8 cellular contexts compared by ENCODE assay signal in genomic region chr15:70100495-70101331, GRCh38. TPM values are rescaled to one million over a fixed set of nuclear protein-coding genes. Genes with fewer than 3 reads are reported as not detected.
DNase-seq lines count a peak whose midpoint lies in the region; ATAC-seq and TF ChIP-seq lines count a peak whose summit lies in the region.

No MANE protein-coding gene starts in this region.

- H3K4me1 ChIP-seq in DOHH2 (ENCODE audit: control insufficient read depth, low read length) (peaks cover 55% of the 10 kb centered on the region), lower lobe of right lung (peaks cover 38% of the 10 kb centered on the region)

- peaks cover 8% of the 10 kb centered on the region for H3K36me3 ChIP-seq in DOHH2 (ENCODE audit: control insufficient read depth, low read length)
- H3K36me3 ChIP-seq in lower lobe of right lung: no peaks in the 10 kb centered on the region

- peak overlapping the region; percentile 82 for H3K4me2 ChIP-seq in DOHH2 (ENCODE audit: low read length)

- H3K4me3 Mint-ChIP-seq in WTC11: peak overlapping the region; percentile 91

- peaks cover 8% of the 10 kb centered on the region for H3F3A ChIP-seq in DOHH2 (ENCODE audit: control insufficient read depth, insufficient read depth)

- DNase-seq in NB4 (ENCODE audit: low read depth) (peak; percentile 85), WTC11 (ENCODE audit: low spot score) (peak; percentile 45), lower lobe of right lung (peak; percentile 72)
- DNase-seq in central memory CD4-positive, alpha-beta T cell: peak; percentile 73
- DNase-seq in stimulated activated CD8-positive, alpha-beta memory T cell treated with anti-CD3 and anti-CD28 coated beads, Interleukin-12 subunit alpha, Interleukin-12 subunit beta, amount 100 ng/mL, for 4 hours (ENCODE audit: low read depth): peak; percentile 48

- no peaks in the 10 kb centered on the region for H3K36me3 Mint-ChIP-seq in WTC11

- H3K9me3 ChIP-seq in DOHH2 (ENCODE audit: control insufficient read depth, insufficient read depth, low read length) (no peaks in the 10 kb centered on the region), lower lobe of right lung (no peaks in the 10 kb centered on the region)

- CTCF ChIA-PET in WTC11 (lab: Charles Lee): interaction anchor here (0.7 to 3.6 kb wide), 14 partner anchors 11 to 1117 kb away, joined by 3 to 29 read pairs (median 3); no protein-coding TSS in a partner anchor

- H3K9me2 ChIP-seq in DOHH2 (replicated peaks; ENCODE audit: control insufficient read depth, low read length): no peaks in the 10 kb centered on the region

- peaks cover 34% of the 10 kb centered on the region for H3K27me3 ChIP-seq in DOHH2 (ENCODE audit: control insufficient read depth, low read length)
- H3K27me3 ChIP-seq in lower lobe of right lung (ENCODE audit: low read depth): no peaks in the 10 kb centered on the region

- peak; percentile 29 for TF ChIP-seq CTCF in DOHH2 (IDR thresholded peaks at IDR 0.05; ENCODE audit: low read depth, low read length, poor library complexity, severe bottlenecking)
- TF ChIP-seq CTCF in NB4 (IDR thresholded peaks at IDR 0.05; ENCODE audit: low read depth, low read length): no peak
- no peak for TF ChIP-seq CTCF in WTC11 (IDR thresholded peaks at IDR 0.05)
- peak; percentile 24 for TF ChIP-seq CTCF in lower lobe of right lung (IDR thresholded peaks at IDR 0.05)

- peak overlapping the region; percentile 68 for H3K4me3 ChIP-seq in DOHH2 (ENCODE audit: low read length)
- H3K4me3 ChIP-seq in NB4 (ENCODE audit: low read depth, low read length): peak overlapping the region; percentile 25
- peak overlapping the region; percentile 88 for H3K4me3 ChIP-seq in lower lobe of right lung

- peaks cover 36% of the 10 kb centered on the region for H3K4me1 Mint-ChIP-seq in WTC11

- no peaks in the 10 kb centered on the region for H3K9me3 Mint-ChIP-seq in WTC11

- no peak overlapping the region for H3K27ac Mint-ChIP-seq in WTC11

- ATAC-seq in WTC11 (peak; percentile 2; the same call in 1 of the 2 replicates), lower lobe of right lung (peak; percentile 3 to 8), HG03342 (IDR thresholded peaks at IDR 0.05; ENCODE audit: unreplicated experiment) (no peak), HG02571 (IDR thresholded peaks at IDR 0.05; ENCODE audit: unreplicated experiment) (no peak)

- no peak for TF ChIP-seq POLR2A in NB4 (IDR thresholded peaks at IDR 0.05; ENCODE audit: extremely low read depth, insufficient read length)

- peaks cover 26% of the 10 kb centered on the region for H3K27me3 Mint-ChIP-seq in WTC11 (ENCODE audit: low read depth)

- H4K20me1 ChIP-seq in DOHH2 (ENCODE audit: control insufficient read depth, insufficient read depth, low read depth, low read length): peaks cover 5% of the 10 kb centered on the region; the same call in 1 of the 2 replicates

- H3K79me2 ChIP-seq in DOHH2 (ENCODE audit: control insufficient read depth, low read length): peaks cover 18% of the 10 kb centered on the region

- POLR2A ChIA-PET in WTC11 (lab: Charles Lee): interaction anchor here (0.6 to 4.6 kb wide), 9 partner anchors 10 to 483 kb away, joined by 3 to 44 read pairs (median 6); no protein-coding TSS in a partner anchor

- no peak overlapping the region for H3K27ac ChIP-seq in DOHH2 (ENCODE audit: low read depth, low read length)
- no peak overlapping the region for H3K27ac ChIP-seq in lower lobe of right lung

- intact Hi-C loops in lower lobe of right lung (cut with DNase I): no loop called here

TF ChIP-seq in WTC11, 78 proteins besides CTCF, POLR2A, EP300 and RAD21:
- TF ChIP-seq ZNF121 (CRISPR knock-in tag; IDR thresholded peaks at IDR 0.05) (peak; percentile 79), GTF2I (CRISPR knock-in tag; conservative IDR thresholded peaks at IDR 0.05) (peak; percentile 68; the same call in 1 of the 2 replicates), NR1H2 (CRISPR knock-in tag; IDR thresholded peaks at IDR 0.05) (no peak), FOXP1 (CRISPR knock-in tag; IDR thresholded peaks at IDR 0.05; ENCODE audit: borderline replicate concordance) (0 out of 2 replicates have a peak, but pooled peaks have one; percentile 45), ATF6 (CRISPR knock-in tag; IDR thresholded peaks at IDR 0.05) (no peak), MAX (CRISPR knock-in tag; IDR thresholded peaks at IDR 0.05) (peak; percentile 52), MYBL2 (CRISPR knock-in tag; IDR thresholded peaks at IDR 0.05) (peak; percentile 39; the same call in 1 of the 2 replicates), ETV6 (CRISPR knock-in tag; IDR thresholded peaks at IDR 0.05) (no peak), ERG (CRISPR knock-in tag; IDR thresholded peaks at IDR 0.05) (no peak), ZNF671 (CRISPR knock-in tag; IDR thresholded peaks at IDR 0.05) (no peak), NFYB (CRISPR knock-in tag; conservative IDR thresholded peaks at IDR 0.05; ENCODE audit: low read depth) (no peak), FOXK1 (CRISPR knock-in tag; IDR thresholded peaks at IDR 0.05) (peak; percentile 33; the same call in 1 of the 2 replicates)
TF ChIP-seq in WTC11: peak in this region for 6.

RNA-seq across cellular contexts. Expression of gene TLE3, which starts 3.0 kb away (rescaled TPM):
- total RNA-seq in WTC11 (2021): 66.8 to 78.7 TPM (median 68.0 TPM) in 3 replicates
- 63.7 TPM for total RNA-seq in lower lobe of right lung

Comparison
In these comparisons a context has a peak if more than half of its experiments do, and no peak if none do; other contexts are left out.
1. H3K4me3 ChIP-seq: peak in every context shown above with its lines; median percentile 88 in lower lobe of right lung; 68 in DOHH2; 25 in NB4.
2. CTCF ChIP-seq: peak in DOHH2 (single experiment) and lower lobe of right lung (single experiment); none in NB4 (single experiment) and WTC11 (single experiment).
3. ATAC-seq: peak in WTC11 (single experiment) and lower lobe of right lung (2 of 2); none in HG03342 (single experiment) and HG02571 (single experiment).
4. Peak in every context shown above with its lines, with median percentiles within 50 percentile points of each other: DNase-seq.